ENCODE assay signal across 8 cellular contexts in the genomic region with DNA sequence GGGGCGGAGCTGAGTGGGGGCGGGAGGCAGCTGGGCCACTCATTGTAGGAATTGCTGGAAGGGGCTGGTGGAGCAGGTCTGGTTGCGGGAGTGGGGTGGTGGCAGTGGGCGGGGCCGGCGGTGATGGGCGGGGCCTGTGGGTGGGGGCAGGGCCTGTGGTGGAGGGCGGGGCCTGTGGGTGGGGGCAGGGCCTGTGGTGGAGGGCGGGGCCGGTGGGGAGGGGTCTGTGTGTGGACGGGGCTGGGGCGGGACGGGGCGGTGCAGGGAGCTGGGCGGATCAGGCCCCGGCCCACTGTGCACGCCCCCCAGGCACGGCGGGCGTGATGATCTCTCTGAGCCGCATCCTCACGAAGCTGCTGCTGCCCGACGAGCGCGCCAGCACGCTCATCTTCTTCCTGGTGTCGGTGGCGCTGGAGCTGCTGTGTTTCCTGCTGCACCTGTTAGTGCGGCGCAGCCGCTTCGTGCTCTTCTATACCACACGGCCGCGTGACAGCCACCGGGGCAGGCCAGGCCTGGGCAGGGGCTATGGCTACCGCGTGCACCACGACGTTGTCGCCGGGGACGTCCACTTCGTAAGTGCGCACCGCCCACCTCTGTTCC.
DNase-seq lines count a peak whose midpoint lies in the region; ATAC-seq lines count a peak whose summit lies in the region.

No MANE protein-coding gene starts in this region.

- ATAC-seq in GM21447 (IDR thresholded peaks at IDR 0.05; ENCODE audit: unreplicated experiment) (peak; percentile 67), HG03565 (IDR thresholded peaks at IDR 0.05; ENCODE audit: unreplicated experiment) (no peak)

- H3K9ac ChIP-seq in rectal smooth muscle tissue (ENCODE audit: low read length): no peak overlapping the region

- H3K4me3 ChIP-seq in rectal smooth muscle tissue (ENCODE audit: low read length): peak overlapping the region; percentile 13

- peaks cover 12% of the 10 kb centered on the region for H3K4me1 Mint-ChIP-seq in activated naive CD8-positive, alpha-beta T cell (ENCODE audit: low read depth)

- peak; percentile 65 to 80 (median 71) for DNase-seq in T-helper 1 cell
- no peak for DNase-seq in LoVo (ENCODE audit: low spot score)
- DNase-seq in NCI-H345 (lab: John Stamatoyannopoulos, UW): no peak
- DNase-seq in AML-193 (lab: John Stamatoyannopoulos, UW): no peak

- H3K9me3 Mint-ChIP-seq in activated naive CD8-positive, alpha-beta T cell (ENCODE audit: low read depth): no peaks in the 10 kb centered on the region

- peak overlapping the region; percentile 58 for H3K27ac Mint-ChIP-seq in activated naive CD8-positive, alpha-beta T cell

- H3K27me3 Mint-ChIP-seq in activated naive CD8-positive, alpha-beta T cell: no peaks in the 10 kb centered on the region

- H3K27ac ChIP-seq in rectal smooth muscle tissue (ENCODE audit: low read depth, low read length): no peak overlapping the region

- H3K36me3 Mint-ChIP-seq in activated naive CD8-positive, alpha-beta T cell: peaks cover 3% of the 10 kb centered on the region

- peak overlapping the region; percentile 80 for H3K4me3 Mint-ChIP-seq in activated naive CD8-positive, alpha-beta T cell

- no peaks in the 10 kb centered on the region for H3K27me3 ChIP-seq in rectal smooth muscle tissue (ENCODE audit: control insufficient read depth, insufficient read depth, low read length)

- no peaks in the 10 kb centered on the region for H3K4me1 ChIP-seq in rectal smooth muscle tissue (ENCODE audit: control insufficient read depth, insufficient read depth, low read length)

- H3K36me3 ChIP-seq in rectal smooth muscle tissue (ENCODE audit: control insufficient read depth, insufficient read depth, low read length): no peaks in the 10 kb centered on the region

Comparison
In these comparisons a context has a peak if more than half of its experiments do, and no peak if none do; other contexts are left out.
1. DNase-seq: peak in T-helper 1 cell (5 of 5); none in LoVo (single experiment), NCI-H345 (single experiment) and AML-193 (0 of 2).